ENCODE assay signal across 20 cellular contexts in genomic region chr10:52999258-52999657, GRCh38.
DNase-seq lines count a peak whose midpoint lies in the region; TF ChIP-seq lines count a peak whose summit lies in the region.
"Had no signal": no experiment of that assay in that cellular context is flagged by ENCODE, and none has a peak within 500 bp of the region (broad histone marks: within the 10 kb centered on the region; RNA-seq: fewer than 3 reads in every experiment).

No MANE protein-coding gene starts in this region.

- H3K4me2 ChIP-seq in H9 (ENCODE audit: insufficient read depth, insufficient read length, low read length) (no peak overlapping the region), mesendoderm (ENCODE audit: low read length) (no peak overlapping the region)

- no peak overlapping the region for H3K23ac ChIP-seq in H9 (ENCODE audit: insufficient read length, low read depth, low read length)
- H3K23ac ChIP-seq in mesendoderm (ENCODE audit: low read length): no peak overlapping the region

- H3K27me3 ChIP-seq in H9 (ENCODE audit: insufficient read depth, low read length) (no peaks in the 10 kb centered on the region), mesendoderm (ENCODE audit: insufficient read depth, low read length, poor library complexity) (no peaks in the 10 kb centered on the region)
- H3K27me3 ChIP-seq: BE2C, MG63, SJCRH30 had no signal

- no peaks in the 10 kb centered on the region for H3K27me3 Mint-ChIP-seq in H9 (ENCODE audit: low read depth)
- H3K27me3 Mint-ChIP-seq: CD4-positive, CD25-positive, alpha-beta regulatory T cell; T-cell had no signal

- peak overlapping the region; percentile 68 for H2AFZ ChIP-seq in H9 (ENCODE audit: low read length)

- no peak overlapping the region for H2BK12ac ChIP-seq in H9 (ENCODE audit: insufficient read length, low read depth, low read length)

- H3K9me3 ChIP-seq in H9 (ENCODE audit: control insufficient read depth, low read depth, low read length): no peaks in the 10 kb centered on the region
- H3K9me3 ChIP-seq: BE2C, MG63, SJCRH30 had no signal

- no peak overlapping the region for H3K18ac ChIP-seq in H9 (ENCODE audit: insufficient read length, low read depth, low read length)
- H3K18ac ChIP-seq in mesendoderm (ENCODE audit: low read length): no peak overlapping the region

- H2BK20ac ChIP-seq in H9 (ENCODE audit: low read depth, low read length, poor library complexity, severe bottlenecking): no peak overlapping the region

- no peak overlapping the region for H3K4me3 ChIP-seq in mesendoderm (ENCODE audit: low read length)
- H3K4me3 ChIP-seq in urinary bladder (ENCODE audit: low read depth, low read length): no peak overlapping the region
- H3K4me3 ChIP-seq: MG63, SJCRH30 had no signal

- H3K4me1 ChIP-seq in H9 (ENCODE audit: insufficient read depth, low read length): 0 out of 2 replicates have a peak, but pooled peaks cover 3% of the 10 kb centered on the region
- no peaks in the 10 kb centered on the region for H3K4me1 ChIP-seq in mesendoderm (ENCODE audit: control insufficient read depth, low read depth, low read length)
- no peaks in the 10 kb centered on the region for H3K4me1 ChIP-seq in urinary bladder (ENCODE audit: insufficient read depth)
- H3K4me1 ChIP-seq: BE2C, SJCRH30 had no signal

- H2BK120ac ChIP-seq in H9 (ENCODE audit: low read depth, low read length, poor library complexity, severe bottlenecking) (no peak overlapping the region), mesendoderm (ENCODE audit: low read depth, low read length) (no peak overlapping the region)

- H3K4ac ChIP-seq in H9 (ENCODE audit: low read depth, low read length) (no peak overlapping the region), mesendoderm (ENCODE audit: low read depth, low read length) (no peak overlapping the region)

- H3K27ac ChIP-seq in H9 (ENCODE audit: insufficient read length, low read depth, low read length) (no peak overlapping the region), VCaP (peak overlapping the region; percentile 61), mesendoderm (ENCODE audit: low read depth, low read length) (no peak overlapping the region), urinary bladder (ENCODE audit: low read depth) (peak overlapping the region; percentile 10)
- H3K27ac ChIP-seq: SJCRH30 had no signal

- DNase-seq in H9: no peak
- peak; percentile 36 for DNase-seq in mesendoderm
- no peak for DNase-seq in MV-4-11 (lab: John Stamatoyannopoulos, UW)
- no peak for DNase-seq in NCI-H2196 treated with DMSO at 0.1 percent for 48 hours (lab: John Stamatoyannopoulos, UW; ENCODE audit: unreplicated experiment)
- DNase-seq in ecto neural progenitor cell (ENCODE audit: low spot score): no peak
- DNase-seq: BE2C; CD4-positive, CD25-positive, alpha-beta regulatory T cell; DND-41; HCEC 1CT; MG63; NCI-H1092; NCI-H1436 treated with DMSO at 0.1 percent for 48 hours; NCI-H1930; NCI-H345; NCI-H524; NCI-H82; SJCRH30; T-cell had no signal

- H3K79me1 ChIP-seq in H9 (ENCODE audit: insufficient read depth, low read depth, low read length, poor library complexity, severe bottlenecking) (no peaks in the 10 kb centered on the region), mesendoderm (ENCODE audit: low read length) (no peaks in the 10 kb centered on the region)

- H2BK5ac ChIP-seq in H9 (ENCODE audit: insufficient read length, low read length) (no peak overlapping the region), mesendoderm (ENCODE audit: low read length) (no peak overlapping the region)

- H3K36me3 ChIP-seq in mesendoderm (ENCODE audit: control insufficient read depth, insufficient read depth, low read length) (no peaks in the 10 kb centered on the region), urinary bladder (ENCODE audit: insufficient read depth) (no peaks in the 10 kb centered on the region)
- H3K36me3 ChIP-seq: BE2C, MG63, SJCRH30 had no signal

- H4K8ac ChIP-seq in H9 (replicated peaks; ENCODE audit: insufficient read length, low read depth, low read length) (no peak overlapping the region), mesendoderm (ENCODE audit: low read depth, low read length) (no peak overlapping the region)

- H3K9ac ChIP-seq in H9 (ENCODE audit: extremely low read depth, insufficient read length, low read length): no peak overlapping the region
- no peak overlapping the region for H3K9ac ChIP-seq in mesendoderm (ENCODE audit: low read length)

- H3K4me1 Mint-ChIP-seq in H9: peaks cover 6 to 11% of the 10 kb centered on the region in 2 experiments
- H3K4me1 Mint-ChIP-seq: CD4-positive, CD25-positive, alpha-beta regulatory T cell; T-cell had no signal

- H4K5ac ChIP-seq in H9 (ENCODE audit: insufficient read length, low read depth, low read length) (no peak overlapping the region), mesendoderm (ENCODE audit: low read length) (no peak overlapping the region)

- TF ChIP-seq CTCF in H9 (conservative IDR thresholded peaks at IDR 0.05) (no peak), VCaP (conservative IDR thresholded peaks at IDR 0.05) (no peak)

- no peaks in the 10 kb centered on the region for H3K79me2 ChIP-seq in H9 (ENCODE audit: insufficient read depth, low read length)
- H3K79me2 ChIP-seq in mesendoderm (ENCODE audit: control insufficient read depth, insufficient read depth, low read length): no peaks in the 10 kb centered on the region

- WGBS in H9 (ENCODE audit: extremely low coverage, insufficient read length, low lambda C conversion rate): no CpG with 5 or more reads among the region's 2 CpGs
- WGBS in mesendoderm (ENCODE audit: extremely low coverage, insufficient coverage, low lambda C conversion rate): no CpG with 5 or more reads among the region's 2 CpGs
- 87% methylated on average over 2 of the region's 2 CpGs for WGBS in urinary bladder

- H3T11ph ChIP-seq in H9 (ENCODE audit: low read length): no peak overlapping the region

- no peak overlapping the region for H4K91ac ChIP-seq in H9 (ENCODE audit: insufficient read length, low read depth, low read length)

- H3K4me3 Mint-ChIP-seq in H9: no peak overlapping the region
- H3K4me3 Mint-ChIP-seq: CD4-positive, CD25-positive, alpha-beta regulatory T cell; T-cell had no signal

- H3K27ac Mint-ChIP-seq in H9: peak overlapping the region in 1 of 3 experiments; percentile 76; a peak in 2 of 7 replicates
- H3K27ac Mint-ChIP-seq: CD4-positive, CD25-positive, alpha-beta regulatory T cell; T-cell had no signal

- H4K20me1 ChIP-seq in H9 (ENCODE audit: control insufficient read depth, insufficient read depth, insufficient read length): no peaks in the 10 kb centered on the region

- H3K56ac ChIP-seq in H9 (ENCODE audit: insufficient read length, low read depth, low read length) (no peak overlapping the region), mesendoderm (ENCODE audit: low read length) (no peak overlapping the region)

- H2BK15ac ChIP-seq in H9 (ENCODE audit: low read depth, low read length): no peak overlapping the region
- no peak overlapping the region for H2BK15ac ChIP-seq in mesendoderm (replicated peaks; ENCODE audit: low read depth)

- H3K9me3 Mint-ChIP-seq in H9: peaks cover 0 to 12% of the 10 kb centered on the region in 2 experiments; a peak in 4 of 5 replicates

- no peak overlapping the region for H2AK5ac ChIP-seq in H9 (ENCODE audit: insufficient read length, low read length)
- no peak overlapping the region for H2AK5ac ChIP-seq in mesendoderm (ENCODE audit: low read length)

- no peaks in the 10 kb centered on the region for H3K23me2 ChIP-seq in H9 (ENCODE audit: insufficient read length, low read depth, low read length, poor library complexity, severe bottlenecking)

- H3K36me3 Mint-ChIP-seq in H9 (ENCODE audit: insufficient read depth in 1 of 3, low read depth in 3 of 3): peaks cover 9 to 15% (median 11%) of the 10 kb centered on the region in 3 experiments
- H3K36me3 Mint-ChIP-seq: CD4-positive, CD25-positive, alpha-beta regulatory T cell; T-cell had no signal

- H3K14ac ChIP-seq in H9 (ENCODE audit: insufficient read depth, low read length): no peak overlapping the region

Comparison
In these comparisons a context has a peak if more than half of its experiments do, and no peak if none do; other contexts are left out.
1. H3K27ac ChIP-seq: peak in VCaP (single experiment) and urinary bladder (single experiment); none in H9 (single experiment) and mesendoderm (single experiment).